Comparison of ENCODE assay signal across 9 cellular contexts in genomic region chr3:45010718-45011355, GRCh38. TPM values are rescaled to one million over a fixed set of nuclear protein-coding genes. Genes with fewer than 3 reads are reported as not detected.
DNase-seq lines count a peak whose midpoint lies in the region; ATAC-seq and TF ChIP-seq lines count a peak whose summit lies in the region.
"Had no signal": no experiment of that assay in that cellular context is flagged by ENCODE, and none has a peak within 500 bp of the region (broad histone marks: within the 10 kb centered on the region; RNA-seq: fewer than 3 reads in every experiment).

No MANE protein-coding gene starts in this region.

- no peaks in the 10 kb centered on the region for H3K9me3 ChIP-seq in smooth muscle cell (replicated peaks; ENCODE audit: low read depth)

- WGBS in smooth muscle cell (ENCODE audit: low lambda C conversion rate) = 21% methylated on average over 3 of the region's 3 CpGs

- H3K4me3 ChIP-seq in smooth muscle cell = no peak overlapping the region

- H3K27me3 ChIP-seq in smooth muscle cell (ENCODE audit: low read depth) = no peaks in the 10 kb centered on the region

- H3K27me3 Mint-ChIP-seq in natural killer cell treated with Interleukin-12 subunit alpha and Interleukin-12 subunit beta and Interleukin-15 and Interleukin-18, amount 100 ng/mL, for 72 hours = no peaks in the 10 kb centered on the region

- peak overlapping the region; percentile 89 for H3K27ac ChIP-seq in smooth muscle cell (ENCODE audit: low read depth)

- DNase-seq in GOT3 (lab: John Stamatoyannopoulos, UW) = peak; percentile 12
- DNase-seq in amniotic epithelial cell (ENCODE audit: low read depth) = peak; percentile 76
- no peak for DNase-seq in left ventricle myocardium superior
- no peak for DNase-seq in smooth muscle cell (lab: John Stamatoyannopoulos, UW; ENCODE audit: unreplicated experiment)
- no peak for DNase-seq in hypothalamus (lab: John Stamatoyannopoulos, UW)
- no peak for DNase-seq in natural killer cell treated with Interleukin-12 subunit alpha and Interleukin-12 subunit beta and Interleukin-15 and Interleukin-18, amount 100 ng/mL, for 72 hours (ENCODE audit: low spot score)
- no peak for DNase-seq in NCI-H345 (lab: John Stamatoyannopoulos, UW)
- no peak for DNase-seq in left lobe of liver (ENCODE audit: low spot score)

- ATAC-seq in left ventricle myocardium superior (peak; percentile 43), left lobe of liver (no peak)
- no peak for ATAC-seq in natural killer cell treated with Interleukin-12 subunit alpha and Interleukin-12 subunit beta and Interleukin-15 and Interleukin-18, amount 100 ng/mL, for 72 hours

- H3K36me3 ChIP-seq in smooth muscle cell (ENCODE audit: low read depth) = no peaks in the 10 kb centered on the region

- no peaks in the 10 kb centered on the region for H3K9me3 Mint-ChIP-seq in natural killer cell treated with Interleukin-12 subunit alpha and Interleukin-12 subunit beta and Interleukin-15 and Interleukin-18, amount 100 ng/mL, for 72 hours

- TF ChIP-seq CTCF in smooth muscle cell (IDR thresholded peaks at IDR 0.05; ENCODE audit: borderline replicate concordance, insufficient read depth, poor library complexity, severe bottlenecking) = no peak

- peaks cover 33% of the 10 kb centered on the region for H3F3A ChIP-seq in smooth muscle cell (ENCODE audit: low read depth)

- H3K27ac Mint-ChIP-seq in natural killer cell treated with Interleukin-12 subunit alpha and Interleukin-12 subunit beta and Interleukin-15 and Interleukin-18, amount 100 ng/mL, for 72 hours = no peak overlapping the region

- peaks cover 4% of the 10 kb centered on the region for H3K4me1 ChIP-seq in smooth muscle cell (ENCODE audit: low read depth)

- intact Hi-C loops in left ventricle myocardium superior (cut with micrococcal nuclease) = no loop called here

- H3K9ac ChIP-seq in smooth muscle cell (ENCODE audit: low read depth) = no peak overlapping the region

- H2AFZ ChIP-seq in smooth muscle cell (ENCODE audit: low read depth) = no peak overlapping the region

- H4K20me1 ChIP-seq in smooth muscle cell (ENCODE audit: low read depth) = no peaks in the 10 kb centered on the region

- H3K79me2 ChIP-seq in smooth muscle cell (ENCODE audit: low read depth) = no peaks in the 10 kb centered on the region

- peak overlapping the region; percentile 66 for H3K4me2 ChIP-seq in smooth muscle cell

- H3K4me1 Mint-ChIP-seq in natural killer cell treated with Interleukin-12 subunit alpha and Interleukin-12 subunit beta and Interleukin-15 and Interleukin-18, amount 100 ng/mL, for 72 hours (ENCODE audit: low read depth in 2 of 2) = peaks cover 4 to 11% of the 10 kb centered on the region in 2 donors

- peaks cover 15% of the 10 kb centered on the region for H3K36me3 Mint-ChIP-seq in natural killer cell treated with Interleukin-12 subunit alpha and Interleukin-12 subunit beta and Interleukin-15 and Interleukin-18, amount 100 ng/mL, for 72 hours

- no peak overlapping the region for H3K4me3 Mint-ChIP-seq in natural killer cell treated with Interleukin-12 subunit alpha and Interleukin-12 subunit beta and Interleukin-15 and Interleukin-18, amount 100 ng/mL, for 72 hours

RNA-seq across cellular contexts. Expression of gene CLEC3B, which starts 15.3 kb away (rescaled TPM):
- 68.0 TPM for total RNA-seq in left ventricle myocardium superior
- not detected in 2 replicates for total RNA-seq in smooth muscle cell
- polyA plus RNA-seq in smooth muscle cell = 0.58 TPM in 1 of 2 replicates, not detected in the other
- total RNA-seq in natural killer cell treated with Interleukin-12 subunit alpha and Interleukin-12 subunit beta and Interleukin-15 and Interleukin-18, amount 100 ng/mL, for 72 hours = not detected
- total RNA-seq in left lobe of liver = 25.5 TPM
- total RNA-seq: H1 had no signal

RNA-seq across cellular contexts. Expression of gene EXOSC7, which starts 34.8 kb away (rescaled TPM):
- 25.0 TPM for total RNA-seq in left ventricle myocardium superior
- 42.2 and 48.7 TPM in 2 replicates for total RNA-seq in smooth muscle cell
- polyA plus RNA-seq in smooth muscle cell = 49.0 and 61.2 TPM in 2 replicates
- total RNA-seq in natural killer cell treated with Interleukin-12 subunit alpha and Interleukin-12 subunit beta and Interleukin-15 and Interleukin-18, amount 100 ng/mL, for 72 hours = 10 to 100 TPM; 50.7 to 75.7 TPM
- 14.6 TPM for total RNA-seq in left lobe of liver

RNA-seq across cellular contexts. Expression of gene ZDHHC3, which starts 34.9 kb away (rescaled TPM):
- total RNA-seq in left ventricle myocardium superior (39.1 TPM), smooth muscle cell (38.2 and 63.7 TPM in 2 replicates), left lobe of liver (36.6 TPM)
- 34.8 and 40.5 TPM in 2 replicates for polyA plus RNA-seq in smooth muscle cell
- 100 to 1,000 TPM in 1 of 2 donors, 10 to 100 TPM in 1; 63.8 to 122 TPM for total RNA-seq in natural killer cell treated with Interleukin-12 subunit alpha and Interleukin-12 subunit beta and Interleukin-15 and Interleukin-18, amount 100 ng/mL, for 72 hours

Comparison
In these comparisons a context has a peak if more than half of its experiments do, and no peak if none do; other contexts are left out.
1. DNase-seq: peak in GOT3 (single experiment) and amniotic epithelial cell (single experiment); none in left ventricle myocardium superior (single experiment), smooth muscle cell (single experiment), hypothalamus (0 of 51), natural killer cell treated with Interleukin-12 subunit alpha and Interleukin-12 subunit beta and Interleukin-15 and Interleukin-18, amount 100 ng/mL, for 72 hours (single experiment), NCI-H345 (single experiment) and left lobe of liver (single experiment).
2. RNA of gene CLEC3B, which starts 15.3 kb away (total RNA-seq): 68.0 TPM in left ventricle myocardium superior (single experiment) and 25.5 TPM in left lobe of liver (single experiment); not detected in natural killer cell treated with Interleukin-12 subunit alpha and Interleukin-12 subunit beta and Interleukin-15 and Interleukin-18, amount 100 ng/mL, for 72 hours and not detected in smooth muscle cell; every median in the first group is over 10 times any median in the second.